Comparison of ENCODE assay signal across 15 cellular contexts in the genomic region with DNA sequence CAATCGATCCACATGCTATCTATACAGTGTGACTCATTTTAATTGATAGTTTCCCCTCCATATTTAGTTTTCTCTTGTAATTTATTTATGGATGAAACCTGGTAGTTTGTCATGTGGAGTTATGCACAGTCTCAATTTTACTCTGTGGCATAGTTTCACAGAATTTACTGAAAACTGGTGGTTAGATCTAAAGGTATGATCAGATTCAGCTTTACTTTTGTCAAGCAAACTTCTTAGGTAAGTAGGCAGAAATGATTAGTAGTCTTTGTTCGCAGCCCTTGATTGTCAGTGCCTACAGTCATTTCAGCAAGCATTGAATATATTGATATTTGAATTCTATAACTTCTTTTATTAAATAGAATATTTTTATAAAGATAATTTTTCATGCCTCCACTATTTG. TPM values are rescaled to one million over a fixed set of nuclear protein-coding genes. Genes with fewer than 3 reads are reported as not detected.
DNase-seq lines count a peak whose midpoint lies in the region; ATAC-seq, FAIRE-seq and TF ChIP-seq lines count a peak whose summit lies in the region.
"Had no signal": no experiment of that assay in that cellular context is flagged by ENCODE, and none has a peak within 500 bp of the region (broad histone marks: within the 10 kb centered on the region; RNA-seq: fewer than 3 reads in every experiment).

No MANE protein-coding gene starts in this region.

- H3K27ac Mint-ChIP-seq in CD4-positive, alpha-beta T cell: peak overlapping the region; percentile 92
- no peak overlapping the region for H3K27ac Mint-ChIP-seq in HFFc6
- peak overlapping the region; percentile 77 to 91 for H3K27ac Mint-ChIP-seq in activated naive CD4-positive, alpha-beta T cell treated with anti-CD3 and anti-CD28 coated beads, Interleukin-2, amount 50 U/mL, for 72 hours
- peak overlapping the region; percentile 24 to 96 (median 92) for H3K27ac Mint-ChIP-seq in naive thymus-derived CD8-positive, alpha-beta T cell

- no peak for TF ChIP-seq CTCF in CD4-positive, alpha-beta T cell (IDR thresholded peaks at IDR 0.05)
- TF ChIP-seq CTCF in HFFc6 (IDR thresholded peaks at IDR 0.05): no peak
- TF ChIP-seq CTCF in testis (IDR thresholded peaks at IDR 0.05): no peak

- no peak overlapping the region for H3K27ac ChIP-seq in CD4-positive, alpha-beta T cell (ENCODE audit: low read depth, low read length)
- peak overlapping the region in 1 of 2 donors; percentile 89 for H3K27ac ChIP-seq in testis
- H3K27ac ChIP-seq: SK-N-MC had no signal

- no peaks in the 10 kb centered on the region for H3K9me3 ChIP-seq in CD4-positive, alpha-beta T cell (ENCODE audit: control insufficient read depth, low read length)
- no peaks in the 10 kb centered on the region for H3K9me3 ChIP-seq in testis
- H3K9me3 ChIP-seq: mucosa of descending colon had no signal

- 60 to 71% methylated on average over 2 of the region's 2 CpGs for WGBS in testis, 2 donors

- no peak for TF ChIP-seq POLR2A in testis (IDR thresholded peaks at IDR 0.05)
- TF ChIP-seq POLR2A in GM12892 (IDR thresholded peaks at IDR 0.05; ENCODE audit: low read depth, low read length): no peak

- H3K4me1 ChIP-seq in testis: peaks cover 30% of the 10 kb centered on the region

- peaks cover 69% of the 10 kb centered on the region for H3K4me1 Mint-ChIP-seq in CD4-positive, alpha-beta T cell (ENCODE audit: low read depth)
- H3K4me1 Mint-ChIP-seq in HFFc6 (ENCODE audit: low read depth): peaks cover 61% of the 10 kb centered on the region
- peaks cover 32 to 78% (median 75%) of the 10 kb centered on the region in 4 donors for H3K4me1 Mint-ChIP-seq in naive thymus-derived CD8-positive, alpha-beta T cell

- CTCF ChIA-PET in CD4-positive, alpha-beta T cell (lab: Charles Lee): interaction anchor here (0.5 to 0.9 kb wide), 2 partner anchors 10 to 20 kb away, joined by 3 to 6 read pairs; no protein-coding TSS in a partner anchor

- H3K4me3 Mint-ChIP-seq in CD4-positive, alpha-beta T cell: peak overlapping the region; percentile 94
- H3K4me3 Mint-ChIP-seq in HFFc6: peak overlapping the region; percentile 97
- H3K4me3 Mint-ChIP-seq in naive thymus-derived CD8-positive, alpha-beta T cell: peak overlapping the region; percentile 85 to 97 (median 92)

- ATAC-seq in CD4-positive, alpha-beta T cell (ENCODE audit: poor library complexity): no peak
- peak; percentile 2 to 53 for ATAC-seq in activated naive CD4-positive, alpha-beta T cell treated with anti-CD3 and anti-CD28 coated beads, Interleukin-2, amount 50 U/mL, for 72 hours
- ATAC-seq in naive thymus-derived CD8-positive, alpha-beta T cell: no peak
- ATAC-seq in left cardiac atrium: no peak
- ATAC-seq: mucosa of descending colon had no signal

- FAIRE-seq in GM12892 (lab: Jason Lieb, UNC): no peak

- no peaks in the 10 kb centered on the region for H3K9me3 Mint-ChIP-seq in CD4-positive, alpha-beta T cell
- no peaks in the 10 kb centered on the region for H3K9me3 Mint-ChIP-seq in HFFc6
- H3K9me3 Mint-ChIP-seq in activated naive CD4-positive, alpha-beta T cell treated with anti-CD3 and anti-CD28 coated beads, Interleukin-2, amount 50 U/mL, for 72 hours: peaks cover under 1 to 4% of the 10 kb centered on the region in 2 donors
- H3K9me3 Mint-ChIP-seq in naive thymus-derived CD8-positive, alpha-beta T cell: no peaks in the 10 kb centered on the region

- no peaks in the 10 kb centered on the region for H3K36me3 ChIP-seq in testis (ENCODE audit: low read depth, missing control alignments)

- POLR2A ChIA-PET in CD4-positive, alpha-beta T cell (lab: Charles Lee): interaction anchor here (3.1 kb wide), 1 partner anchor 8 kb away, joined by 12 read pairs; no protein-coding TSS in a partner anchor
- POLR2A ChIA-PET in naive thymus-derived CD8-positive, alpha-beta T cell (lab: Charles Lee): no interaction called here

- no peak for DNase-seq in CD4-positive, alpha-beta T cell
- DNase-seq in HFFc6: no peak
- DNase-seq in activated naive CD4-positive, alpha-beta T cell treated with anti-CD3 and anti-CD28 coated beads, Interleukin-2, amount 50 U/mL, for 72 hours (ENCODE audit: low spot score in 2 of 2): no peak
- DNase-seq in naive thymus-derived CD8-positive, alpha-beta T cell: no peak
- no peak for DNase-seq in NCI-H2081 (lab: John Stamatoyannopoulos, UW)
- DNase-seq in testis: no peak
- DNase-seq in GM12892 (ENCODE audit: insufficient read length): no peak
- DNase-seq in left cardiac atrium: no peak
- DNase-seq: activated CD4-positive, alpha-beta T cell treated with anti-CD3 and anti-CD28 coated beads for 1 hour; cortex of kidney; GDM1; HCEC 1CT; NCI-H2171 treated with DMSO at 0.1 percent for 48 hours had no signal

- H3K4me3 ChIP-seq in testis: no peak overlapping the region
- H3K4me3 ChIP-seq: mucosa of descending colon had no signal

- intact Hi-C loops in CD4-positive, alpha-beta T cell (cut with DNase I, micrococcal nuclease): loop anchor here in 1 of 2 experiments (10.0 kb wide), 1 partner anchor 51 kb away; the partner anchor contains the start of gene SH3BP2
- intact Hi-C loops in testis (cut with DNase I; ENCODE audit: low total_unique reads) (no loop called here), left cardiac atrium (cut with DNase I) (loop anchor here in 1 of 2 donors (10.0 kb wide), 2 partner anchors 81 to 89 kb away; no protein-coding TSS in a partner anchor)

- peaks cover 14% of the 10 kb centered on the region for H3K36me3 Mint-ChIP-seq in CD4-positive, alpha-beta T cell (ENCODE audit: low read depth)
- H3K36me3 Mint-ChIP-seq in HFFc6 (ENCODE audit: low read depth): peaks cover 23% of the 10 kb centered on the region
- H3K36me3 Mint-ChIP-seq in activated naive CD4-positive, alpha-beta T cell treated with anti-CD3 and anti-CD28 coated beads, Interleukin-2, amount 50 U/mL, for 72 hours: peaks cover 8 to 19% of the 10 kb centered on the region in 2 donors
- no peaks in the 10 kb centered on the region for H3K36me3 Mint-ChIP-seq in naive thymus-derived CD8-positive, alpha-beta T cell

- no peaks in the 10 kb centered on the region for H3K27me3 ChIP-seq in CD4-positive, alpha-beta T cell (ENCODE audit: control insufficient read depth, insufficient read depth, low read length)
- no peaks in the 10 kb centered on the region for H3K27me3 ChIP-seq in testis

- H3K27me3 Mint-ChIP-seq in CD4-positive, alpha-beta T cell: no peaks in the 10 kb centered on the region
- peaks cover 2% of the 10 kb centered on the region for H3K27me3 Mint-ChIP-seq in HFFc6 (ENCODE audit: insufficient read depth)
- H3K27me3 Mint-ChIP-seq in naive thymus-derived CD8-positive, alpha-beta T cell: no peaks in the 10 kb centered on the region

RNA-seq across cellular contexts. Expression of gene ADD1, which starts 2.5 kb away (rescaled TPM):
- 100 to 1,000 TPM; 153 TPM for total RNA-seq in CD4-positive, alpha-beta T cell
- 100 to 1,000 TPM; 276 to 332 (median 321) TPM for total RNA-seq in HFFc6 (2021; fragmentation: NEBNext Ultra II Directional; extraction: Animal tissue kit (Norgen Biotek cat#: 25700))
- total RNA-seq in activated naive CD4-positive, alpha-beta T cell treated with anti-CD3 and anti-CD28 coated beads, Interleukin-2, amount 50 U/mL, for 72 hours: 100 to 1,000 TPM; 216 to 239 TPM
- total RNA-seq in naive thymus-derived CD8-positive, alpha-beta T cell: 100 to 1,000 TPM; 302 to 309 TPM
- 100 to 1,000 TPM; 129 to 151 (median 150) TPM for polyA plus RNA-seq in naive thymus-derived CD8-positive, alpha-beta T cell
- total RNA-seq in testis (100 to 1,000 TPM; 318 to 355 TPM), left cardiac atrium (100 to 1,000 TPM; 200 to 209 TPM)
- 233 TPM for polyA plus RNA-seq in testis (ENCODE audit: insufficient read depth, low read depth, low replicate concordance)
- 77.1 TPM for polyA plus RNA-seq in GM12892 (2012; ENCODE audit: missing spikeins)

RNA-seq across cellular contexts. Expression of gene SH3BP2, which starts 53.3 kb away (rescaled TPM):
- 10 to 100 TPM; 30.1 to 30.5 TPM for total RNA-seq in CD4-positive, alpha-beta T cell
- 10 to 100 TPM; 17.6 to 25.4 (median 20.5) TPM for total RNA-seq in HFFc6 (2021; fragmentation: NEBNext Ultra II Directional; extraction: Animal tissue kit (Norgen Biotek cat#: 25700))
- 10 to 100 TPM; 56.6 to 77.6 TPM for total RNA-seq in activated naive CD4-positive, alpha-beta T cell treated with anti-CD3 and anti-CD28 coated beads, Interleukin-2, amount 50 U/mL, for 72 hours
- total RNA-seq in naive thymus-derived CD8-positive, alpha-beta T cell: 10 to 100 TPM; 27.8 to 28.3 TPM
- polyA plus RNA-seq in naive thymus-derived CD8-positive, alpha-beta T cell: 10 to 100 TPM in 1 of 3 donors, 1 to 10 TPM in 2; 4.8 to 10.8 (median 5.4) TPM
- total RNA-seq in testis: 10 to 100 TPM; 45.0 to 47.3 TPM
- 26.6 TPM for polyA plus RNA-seq in testis (ENCODE audit: insufficient read depth, low read depth, low replicate concordance)
- 27.8 TPM for polyA plus RNA-seq in GM12892 (2012; ENCODE audit: missing spikeins)
- 10 to 100 TPM; 28.3 to 28.5 TPM for total RNA-seq in left cardiac atrium

Comparison
In these comparisons a context has a peak if more than half of its experiments do, and no peak if none do; other contexts are left out.
1. ATAC-seq: peak in activated naive CD4-positive, alpha-beta T cell treated with anti-CD3 and anti-CD28 coated beads, Interleukin-2, amount 50 U/mL, for 72 hours (2 of 2); none in CD4-positive, alpha-beta T cell (single experiment), naive thymus-derived CD8-positive, alpha-beta T cell (0 of 2) and left cardiac atrium (0 of 2).
2. Peak in every context shown above with its lines, with median percentiles within 50 percentile points of each other: H3K4me3 Mint-ChIP-seq.